In the genomic region with DNA sequence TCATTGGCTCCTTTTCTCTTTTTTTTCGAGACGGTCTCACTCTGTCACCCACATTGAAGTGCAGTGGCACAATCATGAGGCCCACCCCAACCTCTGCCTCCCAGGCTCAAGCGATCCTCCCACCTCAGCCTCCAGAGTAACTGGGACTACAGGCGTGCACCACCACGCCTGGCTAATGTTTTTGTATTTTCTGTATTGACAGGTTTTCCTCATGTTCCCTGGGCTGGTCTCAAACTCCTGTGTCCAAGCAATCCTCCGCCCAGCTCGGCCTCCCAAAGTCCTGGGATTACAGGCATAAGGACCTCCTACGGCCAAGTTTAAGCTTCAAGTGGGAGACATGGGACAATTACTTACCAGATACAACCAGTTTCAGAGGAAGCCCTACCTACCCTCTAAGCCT, we compare ENCODE assay signal across 12 cellular contexts. TPM values are rescaled to one million over a fixed set of nuclear protein-coding genes. Genes with fewer than 3 reads are reported as not detected.
DNase-seq lines count a peak whose midpoint lies in the region; ATAC-seq, FAIRE-seq and TF ChIP-seq lines count a peak whose summit lies in the region.
"Had no signal": no experiment of that assay in that cellular context is flagged by ENCODE, and none has a peak within 500 bp of the region (broad histone marks: within the 10 kb centered on the region; RNA-seq: fewer than 3 reads in every experiment).

No MANE protein-coding gene starts in this region.

- POLR2A ChIA-PET in activated CD4-positive, alpha-beta memory T cell treated with anti-CD3 and anti-CD28 coated beads for 36 hours (lab: Charles Lee), result no interaction called here

- no peaks in the 10 kb centered on the region for H3K27me3 Mint-ChIP-seq in activated CD4-positive, alpha-beta memory T cell treated with anti-CD3 and anti-CD28 coated beads for 36 hours
- peaks cover 8% of the 10 kb centered on the region for H3K27me3 Mint-ChIP-seq in progenitor cell of endocrine pancreas

- H3K36me3 Mint-ChIP-seq in activated CD4-positive, alpha-beta memory T cell treated with anti-CD3 and anti-CD28 coated beads for 36 hours, result no peaks in the 10 kb centered on the region
- no peaks in the 10 kb centered on the region for H3K36me3 Mint-ChIP-seq in progenitor cell of endocrine pancreas (ENCODE audit: insufficient read depth)
- H3K36me3 Mint-ChIP-seq: neural progenitor cell had no signal

- no peak overlapping the region for H3K27ac Mint-ChIP-seq in activated CD4-positive, alpha-beta memory T cell treated with anti-CD3 and anti-CD28 coated beads for 36 hours
- no peak overlapping the region for H3K27ac Mint-ChIP-seq in progenitor cell of endocrine pancreas
- H3K27ac Mint-ChIP-seq: neural progenitor cell had no signal

- DNase-seq in activated CD4-positive, alpha-beta memory T cell treated with anti-CD3 and anti-CD28 coated beads for 36 hours, result no peak
- DNase-seq in fibroblast of mammary gland (ENCODE audit: low read depth) (no peak), progenitor cell of endocrine pancreas (ENCODE audit: low spot score, unreplicated experiment) (no peak), frontal cortex (ENCODE audit: low spot score in 2 of 2) (no peak)
- DNase-seq: NCI-H187 had no signal

- H3K4me3 Mint-ChIP-seq in activated CD4-positive, alpha-beta memory T cell treated with anti-CD3 and anti-CD28 coated beads for 36 hours, result peak overlapping the region; percentile 80
- no peak overlapping the region for H3K4me3 Mint-ChIP-seq in progenitor cell of endocrine pancreas (ENCODE audit: low read depth)
- H3K4me3 Mint-ChIP-seq: neural progenitor cell had no signal

- no peak for FAIRE-seq in frontal cortex (lab: Jason Lieb, UNC)
- FAIRE-seq: K562, keratinocyte had no signal

- CTCF ChIA-PET in activated CD4-positive, alpha-beta memory T cell treated with anti-CD3 and anti-CD28 coated beads for 36 hours (lab: Charles Lee), result interaction anchor here (1.1 kb wide), 1 partner anchor 13 kb away, joined by 4 read pairs; no protein-coding TSS in a partner anchor

- H3K4me3 ChIP-seq in GM08714 (ENCODE audit: low read length) (peak overlapping the region; percentile 69; the same call in 1 of the 2 replicates), fibroblast of mammary gland (ENCODE audit: control insufficient read depth, low read depth, low read length) (peak overlapping the region; percentile 40), skin epidermis (peak overlapping the region; percentile 5 to 45 (median 29))
- H3K4me3 ChIP-seq: K562, neural progenitor cell had no signal

- peaks cover 17% of the 10 kb centered on the region for H3K4me1 Mint-ChIP-seq in activated CD4-positive, alpha-beta memory T cell treated with anti-CD3 and anti-CD28 coated beads for 36 hours (ENCODE audit: low read depth)
- peaks cover 2% of the 10 kb centered on the region for H3K4me1 Mint-ChIP-seq in progenitor cell of endocrine pancreas (ENCODE audit: low read depth)

- H3K27ac ChIP-seq in skin epidermis, result peak overlapping the region in 8 of 21 experiments; percentile 9 to 73 (median 54)
- H3K27ac ChIP-seq: neural progenitor cell had no signal

- no peak for ATAC-seq in GM21576 (IDR thresholded peaks at IDR 0.05; ENCODE audit: unreplicated experiment)

- H3K9me3 Mint-ChIP-seq in activated CD4-positive, alpha-beta memory T cell treated with anti-CD3 and anti-CD28 coated beads for 36 hours, result no peaks in the 10 kb centered on the region
- no peaks in the 10 kb centered on the region for H3K9me3 Mint-ChIP-seq in progenitor cell of endocrine pancreas (ENCODE audit: low read depth)
- H3K9me3 Mint-ChIP-seq: neural progenitor cell had no signal

- TF ChIP-seq CTCF in fibroblast of mammary gland (conservative IDR thresholded peaks at IDR 0.05; ENCODE audit: control insufficient read depth, insufficient read depth, low read depth, low read length), result no peak
- no peak for TF ChIP-seq CTCF in progenitor cell of endocrine pancreas (IDR thresholded peaks at IDR 0.05; ENCODE audit: unreplicated experiment)

- intact Hi-C loops in activated CD4-positive, alpha-beta memory T cell treated with anti-CD3 and anti-CD28 coated beads for 36 hours (cut with micrococcal nuclease), result no loop called here

RNA-seq across cellular contexts. Expression of a gene that starts 9.4 kb away (rescaled TPM):
- total RNA-seq in activated CD4-positive, alpha-beta memory T cell treated with anti-CD3 and anti-CD28 coated beads for 36 hours, result under 1 TPM in 1 of 2 experiments, not detected in 1; 0.52 TPM
- total RNA-seq in progenitor cell of endocrine pancreas, result 0.49 and 1.6 TPM in 2 replicates
- not detected for total RNA-seq in frontal cortex

RNA-seq across cellular contexts. Expression of a gene that starts 21.5 kb away (rescaled TPM):
- 10 to 100 TPM; 93.0 to 93.1 TPM for total RNA-seq in activated CD4-positive, alpha-beta memory T cell treated with anti-CD3 and anti-CD28 coated beads for 36 hours
- total RNA-seq in progenitor cell of endocrine pancreas (9.3 and 9.6 TPM in 2 replicates), frontal cortex (2.0 TPM)

RNA-seq across cellular contexts. Expression of a gene that starts 22.3 kb away (rescaled TPM):
- total RNA-seq in activated CD4-positive, alpha-beta memory T cell treated with anti-CD3 and anti-CD28 coated beads for 36 hours, result 10 to 100 TPM; 44.5 to 50.5 TPM
- 47.2 and 47.3 TPM in 2 replicates for total RNA-seq in progenitor cell of endocrine pancreas
- total RNA-seq in frontal cortex, result 5.7 TPM

RNA-seq across cellular contexts. Expression of a gene that starts 41.0 kb away (rescaled TPM):
- total RNA-seq in activated CD4-positive, alpha-beta memory T cell treated with anti-CD3 and anti-CD28 coated beads for 36 hours, result not detected
- total RNA-seq in progenitor cell of endocrine pancreas, result not detected in 2 replicates
- total RNA-seq in frontal cortex, result not detected
- total RNA-seq: activated CD8-positive, alpha-beta memory T cell treated with anti-CD3 and anti-CD28 coated beads for 36 hours; K562 had no signal

RNA-seq across cellular contexts. Expression of a gene that starts 59.6 kb away (rescaled TPM):
- not detected for total RNA-seq in activated CD4-positive, alpha-beta memory T cell treated with anti-CD3 and anti-CD28 coated beads for 36 hours
- total RNA-seq in progenitor cell of endocrine pancreas, result not detected in 2 replicates
- total RNA-seq in frontal cortex, result not detected
- total RNA-seq: activated CD8-positive, alpha-beta memory T cell treated with anti-CD3 and anti-CD28 coated beads for 36 hours; K562 had no signal
